ENCODE assay signal across 8 cellular contexts in the genomic region with DNA sequence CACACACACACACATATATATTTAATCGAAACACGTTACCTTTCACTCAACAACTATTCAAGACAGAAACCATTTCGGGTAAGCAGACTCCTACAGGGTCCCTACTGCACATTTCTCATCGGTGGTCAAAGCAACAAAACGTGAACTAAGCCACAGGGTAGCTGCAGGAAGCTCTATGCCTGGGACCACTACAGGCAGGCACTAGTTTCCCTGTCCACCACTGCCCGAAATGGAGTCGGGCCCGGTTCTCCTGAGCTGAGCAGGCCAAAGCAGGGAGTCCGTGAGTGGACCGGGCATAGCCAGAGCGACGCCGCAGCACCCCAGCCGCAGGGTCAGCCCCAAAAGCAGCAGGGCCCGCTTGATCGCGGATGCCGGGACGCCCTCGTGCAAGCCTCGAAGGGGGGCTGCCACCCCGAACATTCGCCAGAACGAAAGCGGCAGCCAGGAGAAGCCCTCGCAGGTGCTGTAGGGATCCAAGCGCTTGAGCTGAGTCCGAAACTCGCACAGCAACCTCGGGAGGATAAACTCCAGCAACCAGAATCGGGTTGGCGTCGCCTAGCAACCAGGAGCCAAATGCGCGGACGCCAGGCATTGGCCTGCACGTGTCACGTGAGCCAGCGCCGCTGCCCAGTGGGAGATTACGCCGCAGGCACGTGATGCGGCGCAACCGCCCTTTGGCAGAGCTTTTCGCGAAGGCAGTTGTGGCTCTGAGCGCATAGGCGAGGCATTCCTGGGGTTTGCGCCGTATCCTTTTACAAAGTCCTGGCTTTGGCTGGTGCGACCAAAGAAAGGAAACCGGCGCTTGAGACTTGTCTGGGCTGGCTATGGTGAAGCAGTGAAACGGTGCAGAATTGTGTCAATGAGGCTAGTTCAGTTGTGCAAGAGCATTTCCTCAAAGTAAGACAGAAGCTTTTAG. TPM values are rescaled to one million over a fixed set of nuclear protein-coding genes. Genes with fewer than 3 reads are reported as not detected.
DNase-seq lines count a peak whose midpoint lies in the region; ATAC-seq and TF ChIP-seq lines count a peak whose summit lies in the region.

No MANE protein-coding gene starts in this region.

- H2AK5ac ChIP-seq in IMR-90 (ENCODE audit: low read depth, low read length) = peak overlapping the region; percentile 46; the same call in 1 of the 2 replicates

- peak overlapping the region; percentile 65 for H3K9ac ChIP-seq in IMR-90 (ENCODE audit: low read depth, low read length)

- peak overlapping the region; percentile 57 to 94 (median 81) for H3K27ac Mint-ChIP-seq in naive thymus-derived CD4-positive, alpha-beta T cell

- peak overlapping the region; percentile 98 for H2AFZ ChIP-seq in IMR-90 (replicated peaks; ENCODE audit: low read length, poor library complexity)

- TF ChIP-seq RAD21 in IMR-90 (IDR thresholded peaks at IDR 0.05; ENCODE audit: low read length) = no peak

- H3K27me3 ChIP-seq in IMR-90 (ENCODE audit: control insufficient read depth, insufficient read depth, low read length) = no peaks in the 10 kb centered on the region
- H3K27me3 ChIP-seq in naive thymus-derived CD4-positive, alpha-beta T cell (ENCODE audit: control insufficient read depth in 2 of 2, insufficient read depth in 2 of 2, low read length in 2 of 2) = no peaks in the 10 kb centered on the region

- H3K23ac ChIP-seq in IMR-90 (ENCODE audit: low read depth, low read length) = peak overlapping the region; percentile 82

- intact Hi-C loops in IMR-90 (cut with micrococcal nuclease) = no loop called here
- intact Hi-C loops in naive thymus-derived CD4-positive, alpha-beta T cell (cut with micrococcal nuclease) = loop anchor here (1.0 to 5.0 kb wide), 4 partner anchors 14 to 84 kb away; a partner anchor contains a TSS

- WGBS in IMR-90 (ENCODE audit: extremely low coverage in 2 of 2, insufficient read length in 1 of 2), 2 experiments = 3% methylated on average over 46 of the region's 56 CpGs; no CpG with 5 or more reads in 1 of the 2 experiments

- H3K9me3 ChIP-seq in IMR-90 (ENCODE audit: control insufficient read depth, insufficient read depth, low read length) = no peaks in the 10 kb centered on the region
- H3K9me3 ChIP-seq in naive thymus-derived CD4-positive, alpha-beta T cell (ENCODE audit: control insufficient read depth in 2 of 3, low read length in 3 of 3) = no peaks in the 10 kb centered on the region

- H3K4ac ChIP-seq in IMR-90 (ENCODE audit: low read depth, low read length) = peak overlapping the region; percentile 59

- peak overlapping the region; percentile 21 for H2BK5ac ChIP-seq in IMR-90 (ENCODE audit: low read depth, low read length, poor library complexity, severe bottlenecking)

- H3K4me2 ChIP-seq in IMR-90 (ENCODE audit: low read depth, low read length) = peak overlapping the region; percentile 84

- POLR2A ChIA-PET in IMR-90 (lab: Charles Lee; ENCODE audit: unreplicated experiment) = interaction anchor here (0.6 to 1.0 kb wide), 2 partner anchors 22 to 109 kb away, joined by 3 to 7 read pairs; no protein-coding TSS in a partner anchor
- POLR2A ChIA-PET in naive thymus-derived CD4-positive, alpha-beta T cell (lab: Charles Lee) = interaction anchor here (0.6 to 3.7 kb wide), 10 partner anchors 11 to 361 kb away, joined by 3 to 20 read pairs (median 4); a partner anchor contains a TSS

- peak overlapping the region; percentile 73 to 95 (median 82) for H3K4me3 Mint-ChIP-seq in naive thymus-derived CD4-positive, alpha-beta T cell

- H2BK120ac ChIP-seq in IMR-90 (ENCODE audit: low read depth, low read length) = no peak overlapping the region

- no peaks in the 10 kb centered on the region for H4K20me1 ChIP-seq in IMR-90 (ENCODE audit: insufficient read depth, low read length)

- peak overlapping the region; percentile 81 for H4K5ac ChIP-seq in IMR-90 (ENCODE audit: low read depth, low read length)

- BruUV-seq in IMR-90 (replicated peaks; lab: Mats Ljungman, UMichigan) = no TSS peak

- no peak overlapping the region for H2BK20ac ChIP-seq in IMR-90 (ENCODE audit: low read depth, low read length)

- H4K91ac ChIP-seq in IMR-90 (ENCODE audit: insufficient read depth, low read depth, low read length) = peak overlapping the region; percentile 83

- peaks cover 0 to 6% (median 0%) of the 10 kb centered on the region in 5 donors for H3K36me3 Mint-ChIP-seq in naive thymus-derived CD4-positive, alpha-beta T cell

- peak overlapping the region; percentile 88 for H3K14ac ChIP-seq in IMR-90 (replicated peaks; ENCODE audit: low read depth, low read length)

- H3K79me1 ChIP-seq in IMR-90 (ENCODE audit: low read depth in 1 of 2, low read length in 2 of 2) = no peaks in the 10 kb centered on the region; a peak in 1 of 4 replicates

- peak overlapping the region; percentile 36 for H3K27ac ChIP-seq in IMR-90 (ENCODE audit: insufficient read depth, low read length)
- H3K27ac ChIP-seq in naive thymus-derived CD4-positive, alpha-beta T cell (ENCODE audit: low read depth, low read length) = peak overlapping the region; percentile 68

- H3K4me1 Mint-ChIP-seq in naive thymus-derived CD4-positive, alpha-beta T cell = peaks cover 0 to 14% (median 12%) of the 10 kb centered on the region in 7 donors

- H2BK15ac ChIP-seq in IMR-90 (ENCODE audit: low read depth, low read length) = 0 out of 3 replicates have a peak overlapping the region, but pooled peaks have one; percentile 36

- peak overlapping the region; percentile 50 for H3K4me3 ChIP-seq in IMR-90 (ENCODE audit: insufficient read depth, low read depth, low read length)
- peak overlapping the region; percentile 82 for H3K4me3 ChIP-seq in fibroblast of mammary gland (ENCODE audit: control insufficient read depth, low read depth, low read length)
- H3K4me3 ChIP-seq in naive thymus-derived CD4-positive, alpha-beta T cell (ENCODE audit: low read length) = peak overlapping the region; percentile 88

- DNase-seq in DMS 273 (lab: John Stamatoyannopoulos, UW; ENCODE audit: unreplicated experiment) (peak; percentile 99), IMR-90 (peak; percentile 92), RPMI7951 (ENCODE audit: low read depth) (peak; percentile 97), fibroblast of mammary gland (ENCODE audit: low read depth) (peak; percentile 95)
- peak; percentile 86 for DNase-seq in activated T-helper 9 cell treated with anti-CD3 and anti-CD28 coated beads, Interleukin-2, amount 50 U/mL, for 16 hours (ENCODE audit: low read depth)
- peak; percentile 80 to 95 (median 90) for DNase-seq in naive thymus-derived CD4-positive, alpha-beta T cell
- peak; percentile 77 to 90 for DNase-seq in stimulated activated CD8-positive, alpha-beta memory T cell treated with anti-CD3 and anti-CD28 coated beads, Interleukin-7, amount 100 ng/mL, for 48 hours (ENCODE audit: extremely low read depth in 1 of 2, low read depth in 1 of 2)

- H3K36me3 ChIP-seq in IMR-90 (ENCODE audit: control insufficient read depth, insufficient read depth, low read length) = no peaks in the 10 kb centered on the region
- no peaks in the 10 kb centered on the region for H3K36me3 ChIP-seq in naive thymus-derived CD4-positive, alpha-beta T cell (ENCODE audit: control insufficient read depth in 2 of 3, insufficient read depth in 3 of 3, low read length in 3 of 3)

- H4K8ac ChIP-seq in IMR-90 (ENCODE audit: low read depth in 2 of 2, low read length in 2 of 2) = peak overlapping the region; percentile 94 to 95

- in situ Hi-C loops in IMR-90 (cut with MboI; ENCODE audit: low sequenced_read_pairs) = no loop called here

- no peaks in the 10 kb centered on the region for H3K4me1 ChIP-seq in IMR-90 (ENCODE audit: control insufficient read depth, insufficient read depth, low read length)
- H3K4me1 ChIP-seq in naive thymus-derived CD4-positive, alpha-beta T cell (ENCODE audit: control insufficient read depth in 2 of 2, insufficient read depth in 2 of 2, low read length in 2 of 2) = peaks cover 9 to 11% of the 10 kb centered on the region in 2 donors

- CTCF ChIA-PET in IMR-90 (lab: Yijun Ruan, JAX) = interaction anchor here (1.2 kb wide), 1 partner anchor 15 kb away, joined by 3 read pairs; no protein-coding TSS in a partner anchor
- CTCF ChIA-PET in naive thymus-derived CD4-positive, alpha-beta T cell (lab: Charles Lee) = interaction anchor here (0.5 to 0.6 kb wide), 2 partner anchors 11 to 16 kb away, joined by 3 to 4 read pairs; no protein-coding TSS in a partner anchor

- TF ChIP-seq CTCF in IMR-90 (conservative IDR thresholded peaks at IDR 0.05; ENCODE audit: low read depth, low read length) = no peak
- TF ChIP-seq CTCF in fibroblast of mammary gland (conservative IDR thresholded peaks at IDR 0.05; ENCODE audit: control insufficient read depth, insufficient read depth, low read depth, low read length) = no peak

- H3K9me3 Mint-ChIP-seq in naive thymus-derived CD4-positive, alpha-beta T cell = no peaks in the 10 kb centered on the region

- TF ChIP-seq POLR2A in IMR-90 (IDR thresholded peaks at IDR 0.05; ENCODE audit: low read depth, low read length) = no peak

- ATAC-seq in GM21526 (IDR thresholded peaks at IDR 0.05; ENCODE audit: low FRiP score, unreplicated experiment) (peak; percentile 84), IMR-90 (ENCODE audit: low read depth) (peak; percentile 97)
- ATAC-seq in naive thymus-derived CD4-positive, alpha-beta T cell = peak; percentile 99

- H3K27me3 Mint-ChIP-seq in naive thymus-derived CD4-positive, alpha-beta T cell = peaks cover 0 to 13% (median 0%) of the 10 kb centered on the region in 5 donors

- H3K18ac ChIP-seq in IMR-90 (ENCODE audit: low read depth, low read length) = peak overlapping the region; percentile 21; the same call in 1 of the 2 replicates

- H2AK9ac ChIP-seq in IMR-90 (replicated peaks; ENCODE audit: low read depth, low read length, poor library complexity) = peak overlapping the region; percentile 77

- 0 out of 2 replicates have a peak, but pooled peaks cover 3% of the 10 kb centered on the region for H3K9me1 ChIP-seq in IMR-90 (ENCODE audit: insufficient read depth, low read length)

- dilution Hi-C loops in IMR-90 (cut with HindIII; ENCODE audit: low sequenced_read_pairs, unreplicated experiment) = no loop called here

- 0 out of 2 replicates have a peak overlapping the region, but pooled peaks have one; percentile 20 for H3K56ac ChIP-seq in IMR-90 (ENCODE audit: extremely low read depth, insufficient read depth, low read length)

RNA-seq across cellular contexts. Expression of a gene that starts 13.9 kb away (rescaled TPM):
- 8.6 and 13.4 TPM in 2 replicates for total RNA-seq in IMR-90 (2012; rRNA removed)
- polyA plus RNA-seq in IMR-90 (2012; rRNA removed) = 3.8 and 6.0 TPM in 2 replicates
- 3.1 and 5.7 TPM in 2 replicates for polyA plus RNA-seq in IMR-90 (2012; cell fraction: cytosol; rRNA removed)
- polyA plus RNA-seq in IMR-90 (2012; cell fraction: nucleus; rRNA removed; ENCODE audit: low replicate concordance) = 4.3 and 7.0 TPM in 2 replicates
- total RNA-seq in RPMI7951 (2014; rRNA removed; shearing (Covaris generic)) = 4.4 and 6.5 TPM in 2 replicates
- total RNA-seq in naive thymus-derived CD4-positive, alpha-beta T cell = 10 to 100 TPM; 24.5 to 46.8 (median 37.0) TPM
- 1 to 10 TPM; 3.2 to 6.7 TPM for polyA plus RNA-seq in naive thymus-derived CD4-positive, alpha-beta T cell

RNA-seq across cellular contexts. Expression of a gene that starts 18.5 kb away (rescaled TPM):
- total RNA-seq in IMR-90 (2012; rRNA removed) = 0.18 and 0.28 TPM in 2 replicates
- polyA plus RNA-seq in IMR-90 (2012; rRNA removed) = 0.20 and 0.26 TPM in 2 replicates
- polyA plus RNA-seq in IMR-90 (2012; cell fraction: cytosol; rRNA removed) = 0.18 and 0.20 TPM in 2 replicates
- 0.09 TPM in 2 replicates for polyA plus RNA-seq in IMR-90 (2012; cell fraction: nucleus; rRNA removed; ENCODE audit: low replicate concordance)
- 1.2 and 1.6 TPM in 2 replicates for total RNA-seq in RPMI7951 (2014; rRNA removed; shearing (Covaris generic))
- 10 to 100 TPM in 1 of 5 experiments, 1 to 10 TPM in 4; 6.4 to 21.5 (median 9.5) TPM for total RNA-seq in naive thymus-derived CD4-positive, alpha-beta T cell
- 10 to 100 TPM; 14.5 to 16.9 TPM for polyA plus RNA-seq in naive thymus-derived CD4-positive, alpha-beta T cell

Comparison
In these comparisons a context has a peak if more than half of its experiments do, and no peak if none do; other contexts are left out.
1. Peak in every context shown above with its lines: DNase-seq, ATAC-seq, H3K4me3 ChIP-seq and H3K27ac ChIP-seq.